ENCODE assay signal across 1 cellular context in genomic region chr3:49460956-49461355, GRCh38.
TF ChIP-seq lines count a peak whose summit lies in the region.

No MANE protein-coding gene starts in this region.

TF ChIP-seq in H1, 55 proteins besides CTCF, POLR2A, EP300 and RAD21:
- TF ChIP-seq CEBPB (IDR thresholded peaks at IDR 0.05; ENCODE audit: low read depth, low read length), result no peak
- no peak for TF ChIP-seq POLR2AphosphoS5 (IDR thresholded peaks at IDR 0.05; ENCODE audit: low read depth, low read length)
